Comparison of ENCODE assay signal across 8 cellular contexts in the genomic region with DNA sequence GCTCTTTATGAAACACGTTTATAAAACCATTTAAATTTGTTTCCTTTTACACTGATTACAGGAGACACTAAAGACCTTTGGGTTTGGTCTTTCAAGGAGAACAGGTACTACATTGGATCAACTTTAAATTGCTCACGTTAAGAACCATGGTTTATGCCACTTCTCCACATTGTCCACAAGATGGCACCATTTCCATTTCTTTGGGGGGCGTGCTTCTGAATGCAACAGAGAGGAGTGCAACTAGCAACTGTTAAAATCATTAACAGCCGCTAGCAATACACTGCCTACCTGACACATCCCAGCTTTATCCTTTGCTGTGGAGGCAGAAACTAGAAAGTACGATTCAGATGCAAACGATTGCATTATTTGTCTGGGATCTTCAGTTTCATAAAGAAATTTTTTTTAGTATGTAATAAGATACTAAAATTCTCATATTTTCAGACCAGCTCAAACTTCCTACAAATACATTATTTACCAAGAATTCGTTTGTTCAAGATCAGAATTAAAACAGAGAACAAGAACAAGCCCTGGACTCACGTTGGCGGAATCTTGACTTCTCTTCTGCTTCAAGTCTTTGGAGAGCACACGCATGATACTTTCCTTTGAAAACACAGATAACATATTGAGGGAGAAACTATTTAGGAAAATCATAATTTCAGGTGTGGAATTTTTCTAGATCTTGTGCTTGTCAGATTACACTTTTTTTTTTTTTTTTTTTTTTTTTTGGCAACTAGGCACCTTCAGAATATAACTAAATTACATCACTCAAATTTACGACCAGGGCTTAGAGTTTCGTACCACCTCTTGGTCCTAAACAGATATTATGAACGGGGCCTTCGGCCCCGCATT. TPM values are rescaled to one million over a fixed set of nuclear protein-coding genes. Genes with fewer than 3 reads are reported as not detected.
DNase-seq lines count a peak whose midpoint lies in the region; ATAC-seq and TF ChIP-seq lines count a peak whose summit lies in the region.

No MANE protein-coding gene starts in this region.

- H3K27ac ChIP-seq in SK-N-SH (ENCODE audit: low read depth in 2 of 2, low read length in 1 of 2) (no peak overlapping the region), cardiac muscle cell (no peak overlapping the region), prostate gland (no peak overlapping the region)

- H3K4me1 ChIP-seq in SK-N-SH (ENCODE audit: control insufficient read depth in 1 of 2, insufficient read depth in 2 of 2, low read depth in 1 of 2, low read length in 1 of 2) (peaks cover 3 to 13% of the 10 kb centered on the region in 2 experiments; a peak in 3 of 4 replicates), cardiac muscle cell (ENCODE audit: low read depth) (peaks cover 4% of the 10 kb centered on the region), prostate gland (replicated peaks) (peaks cover 4% of the 10 kb centered on the region)

- H3K9me3 ChIP-seq in SK-N-SH (no peaks in the 10 kb centered on the region), cardiac muscle cell (ENCODE audit: low read depth) (no peaks in the 10 kb centered on the region), prostate gland (no peaks in the 10 kb centered on the region)

- TF ChIP-seq EP300 in SK-N-SH (IDR thresholded peaks at IDR 0.05; ENCODE audit: borderline replicate concordance in 1 of 2, low read depth in 1 of 2, low read length in 1 of 2): no peak

- intact Hi-C loops in prostate gland (cut with DNase I): loop anchor here (10.0 kb wide), 1 partner anchor 1033 kb away; no protein-coding TSS in a partner anchor

- H3K27me3 ChIP-seq in SK-N-SH (ENCODE audit: insufficient read depth) (peaks cover 37% of the 10 kb centered on the region), cardiac muscle cell (peaks cover 44% of the 10 kb centered on the region), prostate gland (replicated peaks; ENCODE audit: insufficient read depth) (no peaks in the 10 kb centered on the region)

- H3K4me3 ChIP-seq in GM12875 (ENCODE audit: low read depth, low read length) (no peak overlapping the region), SK-N-SH (ENCODE audit: low read depth in 2 of 2, low read length in 1 of 2) (peak overlapping the region; percentile 51 to 59), cardiac muscle cell (peak overlapping the region; percentile 39), prostate gland (peak overlapping the region; percentile 30 to 39)

- H4K20me1 ChIP-seq in SK-N-SH (ENCODE audit: insufficient read depth): no peaks in the 10 kb centered on the region; the same call in 1 of the 2 replicates

- TF ChIP-seq CTCF in GM12875 (IDR thresholded peaks at IDR 0.05; ENCODE audit: borderline replicate concordance, insufficient read depth, low read depth, low read length): peak; percentile 64
- TF ChIP-seq CTCF in SK-N-SH (IDR thresholded peaks at IDR 0.05): peak; percentile 86
- TF ChIP-seq CTCF in cardiac muscle cell (IDR thresholded peaks at IDR 0.05; ENCODE audit: low read depth, low read length): peak; percentile 74
- TF ChIP-seq CTCF in prostate gland (IDR thresholded peaks at IDR 0.05): peak; percentile 49 to 84 (median 80)

- CTCF ChIA-PET in SK-N-SH (lab: Yijun Ruan, JAX): interaction anchor here (0.6 to 2.3 kb wide), 13 partner anchors 10 to 655 kb away, joined by 3 to 11 read pairs (median 4); a partner anchor contains a TSS

- peak; percentile 91 for TF ChIP-seq RAD21 in SK-N-SH (IDR thresholded peaks at IDR 0.05; ENCODE audit: low read length)

- H2AFZ ChIP-seq in SK-N-SH (ENCODE audit: low read depth): peak overlapping the region; percentile 80; the same call in 1 of the 2 replicates

- H3K4me1 Mint-ChIP-seq in activated naive CD8-positive, alpha-beta T cell treated with anti-CD3 and anti-CD28 coated beads, Interleukin-2, amount 10 ng/mL, durations not matched to agents 7 days and 5 days: peaks cover 26% of the 10 kb centered on the region

- peaks cover 25% of the 10 kb centered on the region for H3F3A ChIP-seq in SK-N-SH (replicated peaks; ENCODE audit: insufficient read depth)

- no peaks in the 10 kb centered on the region for H3K9me2 ChIP-seq in SK-N-SH

- H3K36me3 ChIP-seq in SK-N-SH (replicated peaks in 1 of 2; ENCODE audit: control insufficient read depth in 1 of 2, insufficient read depth in 2 of 2, low read length in 1 of 2): no peaks in the 10 kb centered on the region
- no peaks in the 10 kb centered on the region for H3K36me3 ChIP-seq in cardiac muscle cell
- no peaks in the 10 kb centered on the region for H3K36me3 ChIP-seq in prostate gland

- peak overlapping the region; percentile 83 for H3K4me3 Mint-ChIP-seq in activated naive CD8-positive, alpha-beta T cell treated with anti-CD3 and anti-CD28 coated beads, Interleukin-2, amount 10 ng/mL, durations not matched to agents 7 days and 5 days

- no peak for TF ChIP-seq POLR2A in prostate gland (IDR thresholded peaks at IDR 0.05)

- no peaks in the 10 kb centered on the region for H3K79me2 ChIP-seq in SK-N-SH (ENCODE audit: insufficient read depth)

- H3K27me3 Mint-ChIP-seq in activated naive CD8-positive, alpha-beta T cell treated with anti-CD3 and anti-CD28 coated beads, Interleukin-2, amount 10 ng/mL, durations not matched to agents 7 days and 5 days: peaks cover 79% of the 10 kb centered on the region

- H3K9ac ChIP-seq in SK-N-SH: no peak overlapping the region

- H3K4me2 ChIP-seq in SK-N-SH: peak overlapping the region; percentile 98

- peak; percentile 44 for ATAC-seq in HG02763 (IDR thresholded peaks at IDR 0.05; ENCODE audit: unreplicated experiment)
- ATAC-seq in activated naive CD8-positive, alpha-beta T cell treated with anti-CD3 and anti-CD28 coated beads, Interleukin-2, amount 10 ng/mL, durations not matched to agents 7 days and 5 days (ENCODE audit: low read depth): peak; percentile 69
- ATAC-seq in GM19397 (IDR thresholded peaks at IDR 0.05; ENCODE audit: unreplicated experiment): no peak

- POLR2A ChIA-PET in SK-N-SH (lab: Yijun Ruan, JAX): no interaction called here
- POLR2A ChIA-PET in activated naive CD8-positive, alpha-beta T cell treated with anti-CD3 and anti-CD28 coated beads, Interleukin-2, amount 10 ng/mL, durations not matched to agents 7 days and 5 days (lab: Charles Lee): interaction anchor here (0.7 kb wide), 1 partner anchor 294 kb away, joined by 6 read pairs; no protein-coding TSS in a partner anchor

- no peaks in the 10 kb centered on the region for H3K9me3 Mint-ChIP-seq in activated naive CD8-positive, alpha-beta T cell treated with anti-CD3 and anti-CD28 coated beads, Interleukin-2, amount 10 ng/mL, durations not matched to agents 7 days and 5 days

- no peaks in the 10 kb centered on the region for H3K36me3 Mint-ChIP-seq in activated naive CD8-positive, alpha-beta T cell treated with anti-CD3 and anti-CD28 coated beads, Interleukin-2, amount 10 ng/mL, durations not matched to agents 7 days and 5 days

- no peak overlapping the region for H3K27ac Mint-ChIP-seq in activated naive CD8-positive, alpha-beta T cell treated with anti-CD3 and anti-CD28 coated beads, Interleukin-2, amount 10 ng/mL, durations not matched to agents 7 days and 5 days

- DNase-seq in NCI-H1092 treated with DMSO at 0.1 percent for 48 hours (lab: John Stamatoyannopoulos, UW) (peak; percentile 73), SK-N-SH (peak; percentile 79), cardiac muscle cell (ENCODE audit: low read depth in 1 of 2, low spot score in 1 of 2) (peak; percentile 82 to 88), prostate gland (ENCODE audit: low spot score) (peak; percentile 46)
- no peak for DNase-seq in activated naive CD8-positive, alpha-beta T cell treated with anti-CD3 and anti-CD28 coated beads, Interleukin-2, amount 10 ng/mL, durations not matched to agents 7 days and 5 days

- 5% methylated on average over 15 of the region's 15 CpGs for WGBS in SK-N-SH (ENCODE audit: low lambda C conversion rate)
- WGBS in prostate gland: 7% methylated on average over 15 of the region's 15 CpGs

TF ChIP-seq in SK-N-SH, 30 proteins besides CTCF, POLR2A, EP300 and RAD21:
- TF ChIP-seq YY1 (IDR thresholded peaks at IDR 0.05; ENCODE audit: low read depth) (no peak), SMC3 (IDR thresholded peaks at IDR 0.05; ENCODE audit: low read depth, low read length) (peak; percentile 72), GATA2 (CRISPR knock-in tag; IDR thresholded peaks at IDR 0.05) (no peak)
- TF ChIP-seq, protein P1, sequence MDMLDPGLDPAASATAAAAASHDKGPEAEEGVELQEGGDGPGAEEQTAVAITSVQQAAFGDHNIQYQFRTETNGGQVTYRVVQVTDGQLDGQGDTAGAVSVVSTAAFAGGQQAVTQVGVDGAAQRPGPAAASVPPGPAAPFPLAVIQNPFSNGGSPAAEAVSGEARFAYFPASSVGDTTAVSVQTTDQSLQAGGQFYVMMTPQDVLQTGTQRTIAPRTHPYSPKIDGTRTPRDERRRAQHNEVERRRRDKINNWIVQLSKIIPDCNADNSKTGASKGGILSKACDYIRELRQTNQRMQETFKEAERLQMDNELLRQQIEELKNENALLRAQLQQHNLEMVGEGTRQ (IDR thresholded peaks at IDR 0.05; ENCODE audit: borderline replicate concordance, low read depth, low read length): no peak

RNA-seq across cellular contexts. Expression of a gene that starts 0.7 kb away (rescaled TPM):
- 0.03 TPM in 2 replicates for polyA plus RNA-seq in SK-N-SH (2012; rRNA removed)
- polyA plus RNA-seq in SK-N-SH (2012; cell fraction: cytosol; rRNA removed): 0.03 and 0.05 TPM in 2 replicates
- polyA plus RNA-seq in SK-N-SH (2012; cell fraction: nucleus; rRNA removed): 0.10 and 0.13 TPM in 2 replicates
- total RNA-seq in activated naive CD8-positive, alpha-beta T cell treated with anti-CD3 and anti-CD28 coated beads, Interleukin-2, amount 10 ng/mL, durations not matched to agents 7 days and 5 days: under 1 TPM; 0.28 to 0.48 TPM
- 0.32 and 0.45 TPM in 2 replicates for total RNA-seq in cardiac muscle cell
- 0.39 and 0.89 TPM in 2 replicates for polyA plus RNA-seq in cardiac muscle cell
- total RNA-seq in prostate gland: 1 to 10 TPM in 1 of 2 donors, not detected in 1; 1.1 TPM

RNA-seq across cellular contexts. Expression of a gene that starts 12.3 kb away (rescaled TPM):
- polyA plus RNA-seq in SK-N-SH (2012; rRNA removed): 30.1 and 44.2 TPM in 2 replicates
- polyA plus RNA-seq in SK-N-SH (2012; cell fraction: cytosol; rRNA removed): 48.6 and 61.5 TPM in 2 replicates
- 9.3 and 22.9 TPM in 2 replicates for polyA plus RNA-seq in SK-N-SH (2012; cell fraction: nucleus; rRNA removed)
- total RNA-seq in activated naive CD8-positive, alpha-beta T cell treated with anti-CD3 and anti-CD28 coated beads, Interleukin-2, amount 10 ng/mL, durations not matched to agents 7 days and 5 days: not detected
- 44.5 and 57.1 TPM in 2 replicates for total RNA-seq in cardiac muscle cell
- 68.5 and 71.1 TPM in 2 replicates for polyA plus RNA-seq in cardiac muscle cell
- 10 to 100 TPM in 1 of 2 donors, 1 to 10 TPM in 1; 8.4 to 16.0 TPM for total RNA-seq in prostate gland

RNA-seq across cellular contexts. Expression of a gene that starts 54.8 kb away (rescaled TPM):
- polyA plus RNA-seq in SK-N-SH (2012; rRNA removed): not detected in 2 replicates
- not detected in 2 replicates for polyA plus RNA-seq in SK-N-SH (2012; cell fraction: cytosol; rRNA removed)
- not detected in 2 replicates for polyA plus RNA-seq in SK-N-SH (2012; cell fraction: nucleus; rRNA removed)
- total RNA-seq in activated naive CD8-positive, alpha-beta T cell treated with anti-CD3 and anti-CD28 coated beads, Interleukin-2, amount 10 ng/mL, durations not matched to agents 7 days and 5 days: not detected
- total RNA-seq in cardiac muscle cell: not detected in 2 replicates
- polyA plus RNA-seq in cardiac muscle cell: 0.49 TPM in 1 of 2 replicates, not detected in the other
- total RNA-seq in prostate gland: under 1 TPM in 1 of 2 donors, not detected in 1; 0.80 TPM

Comparison
In these comparisons a context has a peak if more than half of its experiments do, and no peak if none do; other contexts are left out.
1. RNA of a gene that starts 12.3 kb away (total RNA-seq): 44.5 to 57.1 TPM in cardiac muscle cell and 8.4 to 16.0 TPM in prostate gland; not detected in activated naive CD8-positive, alpha-beta T cell treated with anti-CD3 and anti-CD28 coated beads, Interleukin-2, amount 10 ng/mL, durations not matched to agents 7 days and 5 days; every median in the first group is over 4 times any median in the second.
2. Peak in every context shown above with its lines, with median percentiles within 50 percentile points of each other: CTCF ChIP-seq.